In the genomic region with DNA sequence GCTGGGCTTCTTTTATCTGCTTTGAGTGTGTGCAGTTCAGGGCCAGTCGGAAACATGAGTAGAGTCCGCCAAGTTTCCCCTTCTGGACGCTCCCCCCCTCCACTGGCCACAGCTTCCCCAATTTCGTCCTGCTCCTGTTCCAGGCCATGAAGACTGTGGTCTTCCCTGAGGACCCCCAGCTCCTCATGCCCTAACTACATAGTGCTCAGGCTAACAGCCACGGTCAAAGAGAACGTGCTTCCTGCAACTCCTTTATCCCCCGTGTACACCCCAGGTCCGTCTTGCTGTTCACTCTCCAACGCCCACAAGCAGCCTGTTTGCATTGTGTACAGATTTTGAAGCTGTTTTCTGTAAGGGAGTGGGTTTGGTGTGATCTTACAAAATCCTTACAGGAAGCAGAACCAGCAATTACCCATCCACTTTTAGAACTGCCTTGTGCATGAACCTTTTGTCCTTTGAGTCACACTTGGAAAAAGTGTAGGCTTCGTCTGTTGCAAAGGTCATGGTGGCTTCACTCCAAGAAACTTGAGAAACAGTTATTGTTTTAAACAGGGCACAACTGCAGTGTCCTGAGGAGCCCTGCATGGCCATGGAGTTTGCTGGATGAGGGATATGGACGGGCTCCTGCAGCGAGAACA, we compare ENCODE assay signal across 12 cellular contexts.
DNase-seq lines count a peak whose midpoint lies in the region; ATAC-seq and TF ChIP-seq lines count a peak whose summit lies in the region.
"Had no signal": no experiment of that assay in that cellular context is flagged by ENCODE, and none has a peak within 500 bp of the region (broad histone marks: within the 10 kb centered on the region; RNA-seq: fewer than 3 reads in every experiment).

No MANE protein-coding gene starts in this region.

- 31 to 50% (median 37%) methylated on average over 12 of the region's 12 CpGs for WGBS in psoas muscle, 3 donors

- H3K27me3 ChIP-seq in psoas muscle (ENCODE audit: insufficient read depth in 3 of 3, low read length in 2 of 3): peaks cover 0 to 5% (median 2%) of the 10 kb centered on the region in 3 donors

- TF ChIP-seq CTCF in psoas muscle (IDR thresholded peaks at IDR 0.05): no peak

- H3K27ac ChIP-seq in psoas muscle: no peak overlapping the region
- H3K27ac ChIP-seq: parathyroid adenoma, SK-N-MC had no signal

- ATAC-seq in psoas muscle: peak in 3 of 4 donors; percentile 44 to 89 (median 84)
- ATAC-seq in HG03280 (IDR thresholded peaks at IDR 0.05; ENCODE audit: unreplicated experiment): no peak
- ATAC-seq: CD8-positive, alpha-beta T cell had no signal

- DNase-seq in GDM1 (lab: John Stamatoyannopoulos, UW): peak; percentile 25
- DNase-seq in SKM-1 (lab: John Stamatoyannopoulos, UW; ENCODE audit: unreplicated experiment): peak; percentile 95
- DNase-seq in foreskin melanocyte: peak; percentile 63
- no peak for DNase-seq in psoas muscle
- no peak for DNase-seq in activated CD4-positive, alpha-beta T cell treated with anti-CD3 and anti-CD28 coated beads, Interleukin-2, amount 50 U/mL, for 4 hours
- no peak for DNase-seq in activated gamma-delta T cell (lab: John Stamatoyannopoulos, UW)
- no peak for DNase-seq in activated effector memory CD4-positive, alpha-beta T cell treated with Interleukin-2 at 50 U/mL for 16 hours
- DNase-seq: activated CD8-positive, alpha-beta memory T cell treated with anti-CD3 and anti-CD28 coated beads, Interleukin-2, amount 50 U/mL, for 48 hours; CD8-positive, alpha-beta T cell had no signal

- peaks cover 3% of the 10 kb centered on the region for H3K4me1 ChIP-seq in psoas muscle
- H3K4me1 ChIP-seq: parathyroid adenoma had no signal

- H3K9me3 ChIP-seq in psoas muscle: peaks cover 14% of the 10 kb centered on the region

- no peak overlapping the region for H3K4me3 ChIP-seq in psoas muscle
- H3K4me3 ChIP-seq: SK-N-MC had no signal

- intact Hi-C loops in psoas muscle (cut with DNase I): no loop called here

- H3K36me3 ChIP-seq in psoas muscle (ENCODE audit: insufficient read depth in 1 of 2, low read depth in 1 of 2): no peaks in the 10 kb centered on the region

Comparison
In these comparisons a context has a peak if more than half of its experiments do, and no peak if none do; other contexts are left out.
1. DNase-seq: peak in GDM1 (single experiment), SKM-1 (single experiment) and foreskin melanocyte (single experiment); none in psoas muscle (0 of 2), activated CD4-positive, alpha-beta T cell treated with anti-CD3 and anti-CD28 coated beads, Interleukin-2, amount 50 U/mL, for 4 hours (0 of 2), activated gamma-delta T cell (single experiment) and activated effector memory CD4-positive, alpha-beta T cell treated with Interleukin-2 at 50 U/mL for 16 hours (single experiment).